ENCODE assay signal across 9 cellular contexts in the genomic region with DNA sequence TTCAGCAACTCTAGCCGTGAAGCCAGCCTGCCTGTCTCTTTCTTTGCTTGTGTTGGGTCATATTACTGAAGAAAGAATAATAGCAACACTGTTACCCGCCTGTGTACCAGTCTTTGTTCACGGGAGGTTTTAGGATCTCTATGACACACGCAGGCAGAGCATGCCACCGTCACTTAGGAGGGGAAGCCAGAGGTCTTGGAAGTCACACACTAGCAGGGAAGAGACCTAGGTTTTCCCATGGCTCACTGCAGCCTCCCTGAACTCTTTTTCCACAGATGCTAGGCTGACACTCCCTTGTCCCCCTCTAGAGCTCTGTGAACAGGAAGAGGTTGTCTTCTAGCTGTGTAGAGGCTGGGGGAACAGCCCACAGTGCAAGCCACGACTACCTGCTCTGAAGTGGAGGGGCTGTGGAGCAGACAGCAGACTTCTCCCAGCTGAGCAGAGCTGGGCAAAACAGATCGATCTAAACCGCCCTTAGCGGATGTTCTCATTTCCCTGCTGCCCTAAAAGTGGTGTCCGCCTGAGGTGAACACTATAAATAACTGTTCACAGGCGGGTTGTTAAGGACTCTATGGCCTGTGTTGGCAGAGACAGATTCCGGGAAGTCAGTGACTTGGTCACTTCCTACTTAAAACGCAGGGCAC.
DNase-seq lines count a peak whose midpoint lies in the region; ATAC-seq and TF ChIP-seq lines count a peak whose summit lies in the region.
"Had no signal": no experiment of that assay in that cellular context is flagged by ENCODE, and none has a peak within 500 bp of the region (broad histone marks: within the 10 kb centered on the region; RNA-seq: fewer than 3 reads in every experiment).

No MANE protein-coding gene starts in this region.

- no peak for ATAC-seq in HG02970 (IDR thresholded peaks at IDR 0.05; ENCODE audit: low FRiP score, unreplicated experiment)

- TF ChIP-seq POLR2A in NB4 (IDR thresholded peaks at IDR 0.05; ENCODE audit: extremely low read depth, insufficient read length), result no peak

- peak overlapping the region; percentile 74 to 83 (median 81) for H3K27ac Mint-ChIP-seq in nephron
- H3K27ac Mint-ChIP-seq in endothelial cell (ENCODE audit: unreplicated experiment), result no peak overlapping the region

- H3K27me3 Mint-ChIP-seq in nephron (ENCODE audit: low read depth), result peaks cover 5% of the 10 kb centered on the region
- H3K27me3 Mint-ChIP-seq in endothelial cell (ENCODE audit: unreplicated experiment), result peaks cover 11% of the 10 kb centered on the region

- DNase-seq in Ammon's horn (ENCODE audit: low spot score) (peak; percentile 31), NB4 (ENCODE audit: low read depth) (peak; percentile 50), brain pericyte (ENCODE audit: low read depth, low spot score) (peak; percentile 38), H4 (ENCODE audit: low spot score) (no peak), endothelial cell (ENCODE audit: low spot score) (no peak), SW 1271 (lab: John Stamatoyannopoulos, UW) (no peak)

- H3K4me3 Mint-ChIP-seq in nephron (no peak overlapping the region), endothelial cell (ENCODE audit: unreplicated experiment) (no peak overlapping the region)

- TF ChIP-seq CTCF in NB4 (IDR thresholded peaks at IDR 0.05; ENCODE audit: low read depth, low read length) (no peak), nephron (IDR thresholded peaks at IDR 0.05; ENCODE audit: unreplicated experiment in 3 of 3) (no peak), endothelial cell (IDR thresholded peaks at IDR 0.05; ENCODE audit: unreplicated experiment) (no peak)

- H3K4me1 Mint-ChIP-seq in nephron (peaks cover 34% of the 10 kb centered on the region), endothelial cell (ENCODE audit: unreplicated experiment) (peaks cover 5% of the 10 kb centered on the region)

- H3K9me3 Mint-ChIP-seq in nephron (peaks cover 2% of the 10 kb centered on the region), endothelial cell (ENCODE audit: unreplicated experiment) (no peaks in the 10 kb centered on the region)

- H3K36me3 Mint-ChIP-seq in nephron (ENCODE audit: low read depth) (no peaks in the 10 kb centered on the region), endothelial cell (ENCODE audit: low read depth, unreplicated experiment) (no peaks in the 10 kb centered on the region)

- no peak overlapping the region for H3K4me3 ChIP-seq in NB4 (ENCODE audit: low read depth, low read length)
- H3K4me3 ChIP-seq: Peyer's patch had no signal

Comparison
In these comparisons a context has a peak if more than half of its experiments do, and no peak if none do; other contexts are left out.
1. DNase-seq: peak in Ammon's horn (single experiment), NB4 (single experiment) and brain pericyte (single experiment); none in H4 (single experiment), endothelial cell (single experiment) and SW 1271 (0 of 2).